Comparison of ENCODE assay signal across 8 cellular contexts in the genomic region with DNA sequence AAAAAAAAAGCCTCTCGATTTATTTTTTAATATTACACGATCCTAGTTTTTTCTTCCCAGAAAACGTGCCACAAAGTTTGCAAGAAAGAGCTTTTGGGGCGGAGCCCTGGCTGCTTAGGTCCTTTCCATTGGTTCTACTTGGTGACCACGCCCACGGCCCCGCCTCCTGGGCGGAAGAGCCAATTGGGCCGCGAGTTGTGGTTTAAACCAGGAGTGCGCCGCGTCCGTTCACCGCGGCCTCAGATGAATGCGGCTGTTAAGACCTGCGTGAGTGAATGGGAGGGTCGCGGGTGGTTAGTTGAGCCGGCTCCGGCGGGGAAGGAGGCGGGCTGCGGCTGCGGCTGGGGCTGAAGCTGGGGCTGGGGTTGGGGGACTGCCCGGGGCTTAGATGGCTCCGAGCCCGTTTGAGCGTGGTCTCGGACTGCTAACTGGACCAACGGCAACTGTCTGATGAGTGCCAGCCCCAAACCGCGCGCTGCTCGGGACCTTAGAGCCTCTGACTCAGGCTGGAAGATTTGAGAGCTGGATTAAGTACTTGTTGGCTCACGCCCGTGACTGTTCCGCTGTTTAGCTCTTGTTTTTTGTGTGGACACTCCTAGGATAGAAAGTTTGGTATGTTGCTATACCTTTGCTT. TPM values are rescaled to one million over a fixed set of nuclear protein-coding genes. Genes with fewer than 3 reads are reported as not detected.
A peak's percentile ranks its signal among the peaks of the same experiment; 100 is the strongest.
DNase-seq lines count a peak whose midpoint lies in the region; ATAC-seq and TF ChIP-seq lines count a peak whose summit lies in the region.

Gene PTTG1 (plus strand): TSS at position 231 of the 634 bp plus-strand sequence. CDS start 458 bp downstream, outside the sequence.

- TF ChIP-seq CTCF in uterus (IDR thresholded peaks at IDR 0.05) = peak in 1 of 4 experiments; percentile 12

- no peaks in the 10 kb centered on the region for H3K27me3 ChIP-seq in uterus

- no peaks in the 10 kb centered on the region for H3K9me3 Mint-ChIP-seq in T-helper 1 cell treated with Interleukin-12 subunit alpha and Interleukin-12 subunit beta and Interleukin-4 antibody, amounts not matched to agents 30 μg/mL and 1 μg/mL, for 36 hours

- peak within 1 kb of the TSS; percentile 92 for H3K4me3 Mint-ChIP-seq in T-helper 1 cell treated with Interleukin-12 subunit alpha and Interleukin-12 subunit beta and Interleukin-4 antibody, amounts not matched to agents 30 μg/mL and 1 μg/mL, for 36 hours

- H3K4me1 Mint-ChIP-seq in T-helper 1 cell treated with Interleukin-12 subunit alpha and Interleukin-12 subunit beta and Interleukin-4 antibody, amounts not matched to agents 30 μg/mL and 1 μg/mL, for 36 hours (ENCODE audit: low read depth) = peaks cover 66% of the 10 kb centered on the region

- TF ChIP-seq POLR2A in GM15510 (IDR thresholded peaks at IDR 0.05; ENCODE audit: borderline replicate concordance, extremely low read depth, insufficient read length) (peak; percentile 83), uterus (IDR thresholded peaks at IDR 0.05) (peak; percentile 51 to 67)

- DNase-seq in NCI-H146 treated with DMSO at 0.1 percent for 48 hours (lab: John Stamatoyannopoulos, UW; ENCODE audit: unreplicated experiment) (peak; percentile 82), amniotic stem cell (lab: John Stamatoyannopoulos, UW) (peak; percentile 87), left ventricle myocardium superior (peak; percentile 98), pulmonary artery endothelial cell (ENCODE audit: low read depth, low spot score) (peak; percentile 87), uterus (peak; percentile 95 to 96)

- peaks cover 0 to 6% of the 10 kb centered on the region in 2 donors for H3K4me1 ChIP-seq in uterus

- intact Hi-C loops in left ventricle myocardium superior (cut with micrococcal nuclease) (no loop called here), uterus (cut with DNase I; ENCODE audit: low total_unique reads) (no loop called here)

- H3K36me3 ChIP-seq in uterus = no peaks in the 10 kb centered on the region

- no peaks in the 10 kb centered on the region for H3K27me3 Mint-ChIP-seq in T-helper 1 cell treated with Interleukin-12 subunit alpha and Interleukin-12 subunit beta and Interleukin-4 antibody, amounts not matched to agents 30 μg/mL and 1 μg/mL, for 36 hours (ENCODE audit: low read depth)

- ATAC-seq in HG02884 (IDR thresholded peaks at IDR 0.05; ENCODE audit: unreplicated experiment) (peak; percentile 65), left ventricle myocardium superior (peak; percentile 86)

- H3K9me3 ChIP-seq in uterus = no peaks in the 10 kb centered on the region

- H3K27ac Mint-ChIP-seq in T-helper 1 cell treated with Interleukin-12 subunit alpha and Interleukin-12 subunit beta and Interleukin-4 antibody, amounts not matched to agents 30 μg/mL and 1 μg/mL, for 36 hours = peak within 1 kb of the TSS; percentile 93

- peak within 1 kb of the TSS; percentile 73 to 75 for H3K27ac ChIP-seq in uterus

- peaks cover 21% of the 10 kb centered on the region for H3K36me3 Mint-ChIP-seq in T-helper 1 cell treated with Interleukin-12 subunit alpha and Interleukin-12 subunit beta and Interleukin-4 antibody, amounts not matched to agents 30 μg/mL and 1 μg/mL, for 36 hours (ENCODE audit: low read depth)

- peak within 1 kb of the TSS; percentile 55 to 67 for H3K4me3 ChIP-seq in uterus

RNA-seq across cellular contexts. Expression of gene PTTG1, which starts in this region (rescaled TPM):
- 1.4 TPM for total RNA-seq in left ventricle myocardium superior
- 88.6 and 175 TPM in 2 replicates for total RNA-seq in pulmonary artery endothelial cell
- 10 to 100 TPM in 2 of 4 donors, 1 to 10 TPM in 1, not detected in 1; 2.4 to 40.0 (median 10.6) TPM for total RNA-seq in uterus

Comparison
In these comparisons a context has a peak if more than half of its experiments do, and no peak if none do; other contexts are left out.
1. Peak in every context shown above with its lines: DNase-seq, ATAC-seq, H3K4me3 ChIP-seq and H3K27ac ChIP-seq.